In genomic region chr11:130612291-130612802, GRCh38 we compare ENCODE assay signal across 1 cellular context.
TF ChIP-seq lines count a peak whose summit lies in the region.

No MANE protein-coding gene starts in this region.

TF ChIP-seq in SK-N-SH, 30 proteins besides CTCF, POLR2A, EP300 and RAD21 (continued from another document):
- TF ChIP-seq ELF1 (IDR thresholded peaks at IDR 0.05), result no peak
- no peak for TF ChIP-seq EZH2phosphoT487 (IDR thresholded peaks at IDR 0.05; ENCODE audit: borderline replicate concordance, low read depth)
- no peak for TF ChIP-seq ZBTB33 (IDR thresholded peaks at IDR 0.05; ENCODE audit: borderline replicate concordance, low read depth)
- no peak for TF ChIP-seq TAF1 (IDR thresholded peaks at IDR 0.05; ENCODE audit: borderline replicate concordance, low read depth, low read length)
- TF ChIP-seq CHD2 (IDR thresholded peaks at IDR 0.05; ENCODE audit: low read length, partially characterized antibody), result no peak
- 0 out of 2 replicates have a peak, but pooled peaks have one; percentile 6 for TF ChIP-seq NFIC (IDR thresholded peaks at IDR 0.05; ENCODE audit: borderline replicate concordance)
- no peak for TF ChIP-seq MAX (IDR thresholded peaks at IDR 0.05; ENCODE audit: low read depth)
- no peak for TF ChIP-seq TEAD4 (IDR thresholded peaks at IDR 0.05; ENCODE audit: borderline replicate concordance, insufficient read depth)
